Comparison of ENCODE assay signal across 25 cellular contexts in the genomic region with DNA sequence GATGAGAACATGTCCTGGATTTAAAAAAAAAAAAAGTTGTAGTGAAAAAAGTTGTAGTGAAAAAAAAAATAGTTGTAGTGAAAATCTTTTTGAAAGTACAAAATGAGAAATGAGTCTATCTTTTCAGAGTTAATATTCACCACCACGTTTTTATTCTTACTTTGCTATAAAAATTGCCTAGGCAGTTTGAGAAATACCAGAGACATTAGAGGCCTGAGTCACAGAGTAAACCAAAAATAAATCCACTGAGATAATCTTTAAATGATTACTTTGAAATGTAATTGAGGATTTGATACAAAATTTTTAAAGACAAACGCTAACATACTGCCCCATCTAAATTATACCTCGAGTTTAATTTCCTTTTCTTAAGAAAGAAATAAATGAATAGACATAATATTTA.
A peak's percentile ranks its signal among the peaks of the same experiment; 100 is the strongest.
DNase-seq lines count a peak whose midpoint lies in the region; ATAC-seq and TF ChIP-seq lines count a peak whose summit lies in the region.
"Had no signal": no experiment of that assay in that cellular context is flagged by ENCODE, and none has a peak within 500 bp of the region (broad histone marks: within the 10 kb centered on the region; RNA-seq: fewer than 3 reads in every experiment).

No MANE protein-coding gene starts in this region.

- no peaks in the 10 kb centered on the region for H3K9me3 Mint-ChIP-seq in mesothelial cell of epicardium
- no peaks in the 10 kb centered on the region for H3K9me3 Mint-ChIP-seq in stimulated activated naive B cell treated with anti-CD40 and anti-IgM and Interleukin-4, amounts not matched to agents 10 μg/mL and 1 μg/mL and 100 μg/mL, for 72 hours
- H3K9me3 Mint-ChIP-seq in activated naive CD4-positive, alpha-beta T cell treated with anti-CD3 and anti-CD28 coated beads for 36 hours: no peaks in the 10 kb centered on the region
- H3K9me3 Mint-ChIP-seq: activated T-cell treated with anti-CD3 and anti-CD28 coated beads, Interleukin-2, amount 50 U/mL, for 24 hours; naive B cell; stimulated activated naive CD8-positive, alpha-beta T cell treated with anti-CD3 and anti-CD28 coated beads, Interleukin-15, Interleukin-2, amounts not matched to agents 100 ng/mL and 50 ng/mL, for 24 hours; T-helper 1 cell treated with Interleukin-12 subunit alpha and Interleukin-12 subunit beta and Interleukin-4 antibody, amounts not matched to agents 30 μg/mL and 1 μg/mL, for 36 hours had no signal

- H3K27ac Mint-ChIP-seq in mesothelial cell of epicardium: peak overlapping the region; percentile 34
- H3K27ac Mint-ChIP-seq in stimulated activated naive B cell treated with anti-CD40 and anti-IgM and Interleukin-4, amounts not matched to agents 10 μg/mL and 1 μg/mL and 100 μg/mL, for 72 hours: no peak overlapping the region
- H3K27ac Mint-ChIP-seq in activated naive CD4-positive, alpha-beta T cell treated with anti-CD3 and anti-CD28 coated beads for 36 hours: no peak overlapping the region
- H3K27ac Mint-ChIP-seq: activated CD4-positive, alpha-beta T cell treated with anti-CD3 and anti-CD28 coated beads for 36 hours; activated T-cell treated with anti-CD3 and anti-CD28 coated beads, Interleukin-2, amount 50 U/mL, for 24 hours; stimulated activated naive CD8-positive, alpha-beta T cell treated with anti-CD3 and anti-CD28 coated beads, Interleukin-15, Interleukin-2, amounts not matched to agents 100 ng/mL and 50 ng/mL, for 24 hours; T-helper 1 cell treated with Interleukin-12 subunit alpha and Interleukin-12 subunit beta and Interleukin-4 antibody, amounts not matched to agents 30 μg/mL and 1 μg/mL, for 36 hours had no signal

- dilution Hi-C loops in IMR-90 (cut with HindIII; ENCODE audit: low sequenced_read_pairs, unreplicated experiment): no loop called here

- H2AFZ ChIP-seq in IMR-90 (replicated peaks; ENCODE audit: low read length, poor library complexity): no peak overlapping the region

- H3K4me2 ChIP-seq in IMR-90 (ENCODE audit: low read depth, low read length): no peak overlapping the region

- H4K5ac ChIP-seq in IMR-90 (ENCODE audit: low read depth, low read length): no peak overlapping the region

- TF ChIP-seq CTCF in IMR-90 (conservative IDR thresholded peaks at IDR 0.05; ENCODE audit: low read depth, low read length): no peak
- TF ChIP-seq CTCF in mesothelial cell of epicardium (IDR thresholded peaks at IDR 0.05; ENCODE audit: unreplicated experiment): no peak

- H4K8ac ChIP-seq in IMR-90 (ENCODE audit: low read depth in 2 of 2, low read length in 2 of 2): no peak overlapping the region

- in situ Hi-C loops in IMR-90 (cut with MboI; ENCODE audit: low sequenced_read_pairs): no loop called here

- POLR2A ChIA-PET in IMR-90 (lab: Charles Lee; ENCODE audit: unreplicated experiment): no interaction called here

- H3K9me3 ChIP-seq in IMR-90 (ENCODE audit: control insufficient read depth, insufficient read depth, low read length): no peaks in the 10 kb centered on the region
- H3K9me3 ChIP-seq: heart right ventricle had no signal

- H3K4ac ChIP-seq in IMR-90 (ENCODE audit: low read depth, low read length): no peak overlapping the region

- H4K91ac ChIP-seq in IMR-90 (ENCODE audit: insufficient read depth, low read depth, low read length): no peak overlapping the region

- H2BK120ac ChIP-seq in IMR-90 (ENCODE audit: low read depth, low read length): no peak overlapping the region

- TF ChIP-seq RAD21 in IMR-90 (IDR thresholded peaks at IDR 0.05; ENCODE audit: low read length): no peak

- no peak for TF ChIP-seq POLR2A in IMR-90 (IDR thresholded peaks at IDR 0.05; ENCODE audit: low read depth, low read length)

- peak; percentile 77 for ATAC-seq in IMR-90 (ENCODE audit: low read depth)
- ATAC-seq in stimulated activated naive B cell treated with anti-CD40 and anti-IgM and Interleukin-4, amounts not matched to agents 10 μg/mL and 1 μg/mL and 100 μg/mL, for 72 hours (replicated peaks): no peak
- ATAC-seq: activated CD4-positive, alpha-beta T cell treated with anti-CD3 and anti-CD28 coated beads for 36 hours; heart right ventricle; HepG2; left lobe of liver had no signal

- H3K9me1 ChIP-seq in IMR-90 (ENCODE audit: insufficient read depth, low read length): peaks cover 12% of the 10 kb centered on the region

- no peak overlapping the region for H3K18ac ChIP-seq in IMR-90 (ENCODE audit: low read depth, low read length)

- no TSS peak for BruUV-seq in IMR-90 (replicated peaks; lab: Mats Ljungman, UMichigan)

- no peaks in the 10 kb centered on the region; the same call in 1 of the 2 replicates for H3K36me3 ChIP-seq in IMR-90 (ENCODE audit: control insufficient read depth, insufficient read depth, low read length)

- no peak overlapping the region for H2AK5ac ChIP-seq in IMR-90 (ENCODE audit: low read depth, low read length)

- peaks cover 9% of the 10 kb centered on the region for H3K4me1 ChIP-seq in IMR-90 (ENCODE audit: control insufficient read depth, insufficient read depth, low read length)

- H2BK5ac ChIP-seq in IMR-90 (ENCODE audit: low read depth, low read length, poor library complexity, severe bottlenecking): peak overlapping the region; percentile 30

- no peak overlapping the region for H3K4me3 ChIP-seq in IMR-90 (ENCODE audit: insufficient read depth, low read depth, low read length)
- H3K4me3 ChIP-seq: coronary artery, heart right ventricle had no signal

- H3K14ac ChIP-seq in IMR-90 (replicated peaks; ENCODE audit: low read depth, low read length): no peak overlapping the region

- DNase-seq in AG08396 (ENCODE audit: low spot score) (peak; percentile 27), IMR-90 (peak; percentile 38), dedifferentiated amniotic fluid mesenchymal stem cell (ENCODE audit: extremely low spot score) (peak; percentile 34), mesothelial cell of epicardium (ENCODE audit: low spot score in 2 of 2, unreplicated experiment in 2 of 2) (no peak), globus pallidus (ENCODE audit: low spot score) (no peak)
- DNase-seq in activated effector memory CD4-positive, alpha-beta T cell treated with Interleukin-2 at 50 U/mL for 16 hours: no peak
- DNase-seq in stimulated activated naive B cell treated with anti-CD40 and anti-IgM and Interleukin-4, amounts not matched to agents 10 μg/mL and 1 μg/mL and 100 μg/mL, for 72 hours: no peak
- no peak for DNase-seq in activated naive CD4-positive, alpha-beta T cell treated with anti-CD3 and anti-CD28 coated beads for 36 hours
- DNase-seq: activated CD4-positive, alpha-beta T cell treated with anti-CD3 and anti-CD28 coated beads for 36 hours; activated T-cell treated with anti-CD3 and anti-CD28 coated beads, Interleukin-2, amount 50 U/mL, for 24 hours; amniotic stem cell; heart right ventricle; mesendoderm; naive B cell; NCI-H1092; NCI-H187; NCI-H2171 treated with DMSO at 0.1 percent for 48 hours; NCI-H524 treated with DMSO at 0.1 percent for 48 hours; NK-92 treated with Interleukin-12 subunit alpha and Interleukin-12 subunit beta, amount 100 ng/mL, for 24 hours; nucleus accumbens had no signal

- H2BK20ac ChIP-seq in IMR-90 (ENCODE audit: low read depth, low read length): no peak overlapping the region

- H4K20me1 ChIP-seq in IMR-90 (ENCODE audit: insufficient read depth, low read length): no peaks in the 10 kb centered on the region; the same call in 1 of the 2 replicates

- H3K56ac ChIP-seq in IMR-90 (ENCODE audit: extremely low read depth, insufficient read depth, low read length): no peak overlapping the region

- H3K23ac ChIP-seq in IMR-90 (ENCODE audit: low read depth, low read length): no peak overlapping the region

- no peak overlapping the region for H2AK9ac ChIP-seq in IMR-90 (replicated peaks; ENCODE audit: low read depth, low read length, poor library complexity)

- H2BK15ac ChIP-seq in IMR-90 (ENCODE audit: low read depth, low read length): no peak overlapping the region

- CTCF ChIA-PET in IMR-90 (lab: Yijun Ruan, JAX): no interaction called here
- CTCF ChIA-PET in activated naive CD4-positive, alpha-beta T cell treated with anti-CD3 and anti-CD28 coated beads for 36 hours (lab: Charles Lee): no interaction called here

- H3K27me3 ChIP-seq in IMR-90 (ENCODE audit: control insufficient read depth, insufficient read depth, low read length): no peaks in the 10 kb centered on the region
- H3K27me3 ChIP-seq: heart right ventricle had no signal

- H3K27ac ChIP-seq in IMR-90 (ENCODE audit: insufficient read depth, low read length): no peak overlapping the region; the same call in 1 of the 2 replicates
- H3K27ac ChIP-seq: coronary artery, heart right ventricle had no signal

- no peaks in the 10 kb centered on the region for H3K27me3 Mint-ChIP-seq in mesothelial cell of epicardium (ENCODE audit: low read depth)
- no peaks in the 10 kb centered on the region for H3K27me3 Mint-ChIP-seq in stimulated activated naive B cell treated with anti-CD40 and anti-IgM and Interleukin-4, amounts not matched to agents 10 μg/mL and 1 μg/mL and 100 μg/mL, for 72 hours
- H3K27me3 Mint-ChIP-seq in activated naive CD4-positive, alpha-beta T cell treated with anti-CD3 and anti-CD28 coated beads for 36 hours (ENCODE audit: low read depth): no peaks in the 10 kb centered on the region
- H3K27me3 Mint-ChIP-seq: activated CD4-positive, alpha-beta T cell treated with anti-CD3 and anti-CD28 coated beads for 36 hours; activated T-cell treated with anti-CD3 and anti-CD28 coated beads, Interleukin-2, amount 50 U/mL, for 24 hours; naive B cell; stimulated activated naive CD8-positive, alpha-beta T cell treated with anti-CD3 and anti-CD28 coated beads, Interleukin-15, Interleukin-2, amounts not matched to agents 100 ng/mL and 50 ng/mL, for 24 hours had no signal

- intact Hi-C loops in IMR-90 (cut with micrococcal nuclease): no loop called here
- intact Hi-C loops in activated naive CD4-positive, alpha-beta T cell treated with anti-CD3 and anti-CD28 coated beads for 36 hours (cut with micrococcal nuclease): no loop called here

- H3K4me3 Mint-ChIP-seq in mesothelial cell of epicardium: no peak overlapping the region
- H3K4me3 Mint-ChIP-seq in stimulated activated naive B cell treated with anti-CD40 and anti-IgM and Interleukin-4, amounts not matched to agents 10 μg/mL and 1 μg/mL and 100 μg/mL, for 72 hours: no peak overlapping the region
- no peak overlapping the region for H3K4me3 Mint-ChIP-seq in activated naive CD4-positive, alpha-beta T cell treated with anti-CD3 and anti-CD28 coated beads for 36 hours
- H3K4me3 Mint-ChIP-seq: activated CD4-positive, alpha-beta T cell treated with anti-CD3 and anti-CD28 coated beads for 36 hours; activated T-cell treated with anti-CD3 and anti-CD28 coated beads, Interleukin-2, amount 50 U/mL, for 24 hours; naive B cell; stimulated activated naive CD8-positive, alpha-beta T cell treated with anti-CD3 and anti-CD28 coated beads, Interleukin-15, Interleukin-2, amounts not matched to agents 100 ng/mL and 50 ng/mL, for 24 hours; T-helper 1 cell treated with Interleukin-12 subunit alpha and Interleukin-12 subunit beta and Interleukin-4 antibody, amounts not matched to agents 30 μg/mL and 1 μg/mL, for 36 hours had no signal

- peaks cover 26 to 58% of the 10 kb centered on the region in 2 experiments for H3K79me1 ChIP-seq in IMR-90 (ENCODE audit: low read depth in 1 of 2, low read length in 2 of 2)

- H3K36me3 Mint-ChIP-seq in mesothelial cell of epicardium: peaks cover 9% of the 10 kb centered on the region
- H3K36me3 Mint-ChIP-seq in stimulated activated naive B cell treated with anti-CD40 and anti-IgM and Interleukin-4, amounts not matched to agents 10 μg/mL and 1 μg/mL and 100 μg/mL, for 72 hours: peaks cover 6 to 20% of the 10 kb centered on the region in 2 donors
- peaks cover 6% of the 10 kb centered on the region for H3K36me3 Mint-ChIP-seq in activated naive CD4-positive, alpha-beta T cell treated with anti-CD3 and anti-CD28 coated beads for 36 hours (ENCODE audit: low read depth)

- H3K4me1 Mint-ChIP-seq in mesothelial cell of epicardium: peaks cover 11% of the 10 kb centered on the region
- H3K4me1 Mint-ChIP-seq in stimulated activated naive B cell treated with anti-CD40 and anti-IgM and Interleukin-4, amounts not matched to agents 10 μg/mL and 1 μg/mL and 100 μg/mL, for 72 hours: peaks cover 0 to 2% of the 10 kb centered on the region in 2 donors
- peaks cover 7% of the 10 kb centered on the region for H3K4me1 Mint-ChIP-seq in activated naive CD4-positive, alpha-beta T cell treated with anti-CD3 and anti-CD28 coated beads for 36 hours (ENCODE audit: low read depth)

- no CpG with 5 or more reads among the region's 3 CpGs for WGBS in IMR-90 (ENCODE audit: extremely low coverage in 2 of 2, insufficient read length in 1 of 2), 2 experiments

- H3K9ac ChIP-seq in IMR-90 (ENCODE audit: low read depth, low read length): no peak overlapping the region

Comparison
In these comparisons a context has a peak if more than half of its experiments do, and no peak if none do; other contexts are left out.
1. DNase-seq: peak in AG08396 (single experiment), IMR-90 (single experiment) and dedifferentiated amniotic fluid mesenchymal stem cell (single experiment); none in mesothelial cell of epicardium (0 of 2), activated effector memory CD4-positive, alpha-beta T cell treated with Interleukin-2 at 50 U/mL for 16 hours (single experiment), stimulated activated naive B cell treated with anti-CD40 and anti-IgM and Interleukin-4, amounts not matched to agents 10 μg/mL and 1 μg/mL and 100 μg/mL, for 72 hours (single experiment), globus pallidus (single experiment) and activated naive CD4-positive, alpha-beta T cell treated with anti-CD3 and anti-CD28 coated beads for 36 hours (single experiment).